ENCODE assay signal across 8 cellular contexts in genomic region chr1:59697138-59697811, GRCh38.
A peak's percentile ranks its signal among the peaks of the same experiment; 100 is the strongest.
DNase-seq lines count a peak whose midpoint lies in the region; ATAC-seq and TF ChIP-seq lines count a peak whose summit lies in the region.

No MANE protein-coding gene starts in this region.

- peak; percentile 70 for DNase-seq in activated CD8-positive, alpha-beta T cell treated with anti-CD3 and anti-CD28 coated beads for 36 hours
- DNase-seq in renal cortical epithelial cell (ENCODE audit: low read depth) (peak; percentile 50), amygdala (lab: John Stamatoyannopoulos, UW) (no peak), sciatic nerve (ENCODE audit: low spot score) (no peak), suprapubic skin (ENCODE audit: low spot score in 2 of 2) (no peak), esophagus muscularis mucosa (ENCODE audit: extremely low spot score) (no peak)

- H3K27me3 ChIP-seq in suprapubic skin (no peaks in the 10 kb centered on the region), esophagus muscularis mucosa (no peaks in the 10 kb centered on the region)

- H3K4me3 ChIP-seq in suprapubic skin = no peak overlapping the region
- no peak overlapping the region for H3K4me3 ChIP-seq in esophagus muscularis mucosa

- H3K4me1 Mint-ChIP-seq in activated CD8-positive, alpha-beta T cell treated with anti-CD3 and anti-CD28 coated beads for 36 hours (ENCODE audit: low read depth) = peaks cover 23% of the 10 kb centered on the region

- CTCF ChIA-PET in activated CD8-positive, alpha-beta T cell treated with anti-CD3 and anti-CD28 coated beads for 36 hours (lab: Charles Lee) = interaction anchor here (1.0 to 3.4 kb wide), 4 partner anchors 10 to 956 kb away, joined by 3 to 51 read pairs (median 4); no protein-coding TSS in a partner anchor

- no peak for TF ChIP-seq CTCF in activated CD8-positive, alpha-beta T cell treated with anti-CD3 and anti-CD28 coated beads for 36 hours (IDR thresholded peaks at IDR 0.05)
- TF ChIP-seq CTCF in suprapubic skin (IDR thresholded peaks at IDR 0.05) = no peak
- TF ChIP-seq CTCF in esophagus muscularis mucosa (IDR thresholded peaks at IDR 0.05) = no peak

- TF ChIP-seq POLR2A in suprapubic skin (IDR thresholded peaks at IDR 0.05) (no peak), esophagus muscularis mucosa (IDR thresholded peaks at IDR 0.05; ENCODE audit: low read depth) (no peak)

- H3K27ac ChIP-seq in suprapubic skin (no peak overlapping the region), esophagus muscularis mucosa (replicated peaks in 1 of 4) (no peak overlapping the region)

- H3K4me1 ChIP-seq in suprapubic skin (peaks cover 22% of the 10 kb centered on the region), esophagus muscularis mucosa (peaks cover 3 to 18% (median 13%) of the 10 kb centered on the region in 4 donors)

- peak overlapping the region; percentile 25 for H3K4me3 Mint-ChIP-seq in activated CD8-positive, alpha-beta T cell treated with anti-CD3 and anti-CD28 coated beads for 36 hours

- H3K27ac Mint-ChIP-seq in activated CD8-positive, alpha-beta T cell treated with anti-CD3 and anti-CD28 coated beads for 36 hours = peak overlapping the region; percentile 56

- POLR2A ChIA-PET in activated CD8-positive, alpha-beta T cell treated with anti-CD3 and anti-CD28 coated beads for 36 hours (lab: Charles Lee) = interaction anchor here (0.6 kb wide), 1 partner anchor 17 kb away, joined by 3 read pairs; no protein-coding TSS in a partner anchor

- H3K36me3 Mint-ChIP-seq in activated CD8-positive, alpha-beta T cell treated with anti-CD3 and anti-CD28 coated beads for 36 hours (ENCODE audit: low read depth) = no peaks in the 10 kb centered on the region

- H3K9me3 Mint-ChIP-seq in activated CD8-positive, alpha-beta T cell treated with anti-CD3 and anti-CD28 coated beads for 36 hours = no peaks in the 10 kb centered on the region

- ATAC-seq in GM18909 (IDR thresholded peaks at IDR 0.05; ENCODE audit: poor library complexity, unreplicated experiment) (peak; percentile 73), HG03196 (IDR thresholded peaks at IDR 0.05; ENCODE audit: unreplicated experiment) (peak; percentile 55), sciatic nerve (no peak)
- ATAC-seq in activated CD8-positive, alpha-beta T cell treated with anti-CD3 and anti-CD28 coated beads for 36 hours = peak; percentile 79

- 55% methylated on average over 8 of the region's 8 CpGs for WGBS in suprapubic skin
- WGBS in esophagus muscularis mucosa = 52% methylated on average over 8 of the region's 8 CpGs

- intact Hi-C loops in activated CD8-positive, alpha-beta T cell treated with anti-CD3 and anti-CD28 coated beads for 36 hours (cut with micrococcal nuclease) = loop anchor here (2.0 kb wide), 1 partner anchor 914 kb away; no protein-coding TSS in a partner anchor
- intact Hi-C loops in sciatic nerve (cut with DNase I) = no loop called here
- intact Hi-C loops in esophagus muscularis mucosa (cut with DNase I) = loop anchor here (10.0 kb wide), 1 partner anchor 792 kb away; no protein-coding TSS in a partner anchor

- H3K27me3 Mint-ChIP-seq in activated CD8-positive, alpha-beta T cell treated with anti-CD3 and anti-CD28 coated beads for 36 hours = no peaks in the 10 kb centered on the region

- H3K36me3 ChIP-seq in suprapubic skin (no peaks in the 10 kb centered on the region), esophagus muscularis mucosa (no peaks in the 10 kb centered on the region)

- TF ChIP-seq EP300 in suprapubic skin (IDR thresholded peaks at IDR 0.05) = no peak
- no peak for TF ChIP-seq EP300 in esophagus muscularis mucosa (IDR thresholded peaks at IDR 0.05)

- H3K9me3 ChIP-seq in suprapubic skin = no peaks in the 10 kb centered on the region
- H3K9me3 ChIP-seq in esophagus muscularis mucosa = no peaks in the 10 kb centered on the region

Comparison
In these comparisons a context has a peak if more than half of its experiments do, and no peak if none do; other contexts are left out.
1. DNase-seq: peak in activated CD8-positive, alpha-beta T cell treated with anti-CD3 and anti-CD28 coated beads for 36 hours (single experiment) and renal cortical epithelial cell (single experiment); none in amygdala (0 of 56), sciatic nerve (single experiment), suprapubic skin (0 of 2) and esophagus muscularis mucosa (single experiment).